ENCODE assay signal across 22 cellular contexts in genomic region chr4:80195441-80196139, GRCh38. TPM values are rescaled to one million over a fixed set of nuclear protein-coding genes. Genes with fewer than 3 reads are reported as not detected.
A peak's percentile ranks its signal among the peaks of the same experiment; 100 is the strongest.
DNase-seq lines count a peak whose midpoint lies in the region; ATAC-seq, FAIRE-seq and TF ChIP-seq lines count a peak whose summit lies in the region.
"Had no signal": no experiment of that assay in that cellular context is flagged by ENCODE, and none has a peak within 500 bp of the region (broad histone marks: within the 10 kb centered on the region; RNA-seq: fewer than 3 reads in every experiment).

No MANE protein-coding gene starts in this region.

- peak overlapping the region; percentile 85 for H3K4me3 Mint-ChIP-seq in neural crest cell

- H3K9me3 Mint-ChIP-seq in neural crest cell: no peaks in the 10 kb centered on the region

- 54 to 72% methylated on average over 2 of the region's 2 CpGs for WGBS in tibial nerve, 2 donors

- ATAC-seq in GM21526 (IDR thresholded peaks at IDR 0.05; ENCODE audit: low FRiP score, unreplicated experiment) (no peak), HG03280 (IDR thresholded peaks at IDR 0.05; ENCODE audit: unreplicated experiment) (no peak)
- ATAC-seq: activated CD4-positive, alpha-beta T cell treated with anti-CD3 and anti-CD28 coated beads for 36 hours; gastrocnemius medialis; left ventricle myocardium superior had no signal

- intact Hi-C loops in dorsolateral prefrontal cortex (cut with DNase I): no loop called here

- no peaks in the 10 kb centered on the region for H3K36me3 Mint-ChIP-seq in neural crest cell (ENCODE audit: low read depth)

- H3K4me1 ChIP-seq in tibial nerve: peaks cover 0 to 24% (median 5%) of the 10 kb centered on the region in 4 donors

- H3K27me3 ChIP-seq in dorsolateral prefrontal cortex: peaks cover 0 to 98% (median 41%) of the 10 kb centered on the region in 45 donors
- peaks cover 0 to 85% of the 10 kb centered on the region in 2 donors for H3K27me3 ChIP-seq in tibial nerve
- H3K27me3 ChIP-seq in H7 (ENCODE audit: control insufficient read depth, insufficient read depth, low read length): peaks cover 100% of the 10 kb centered on the region

- H3K4me3 ChIP-seq in dorsolateral prefrontal cortex (peak overlapping the region in 57 of 59 donors; percentile 41 to 80 (median 67)), tibial nerve (no peak overlapping the region), H7 (ENCODE audit: insufficient read depth, low read depth, low read length) (no peak overlapping the region)
- H3K4me3 ChIP-seq: gastrocnemius medialis, thyroid gland had no signal

- H3K9me3 ChIP-seq in tibial nerve: no peaks in the 10 kb centered on the region
- H3K9me3 ChIP-seq: gastrocnemius medialis, spleen, thyroid gland had no signal

- H3K27me3 Mint-ChIP-seq in neural crest cell (ENCODE audit: low read depth): peaks cover 98% of the 10 kb centered on the region

- no peaks in the 10 kb centered on the region for H3K36me3 ChIP-seq in tibial nerve
- H3K36me3 ChIP-seq in H7 (replicated peaks; ENCODE audit: control insufficient read depth, insufficient read depth, low read length): no peaks in the 10 kb centered on the region
- H3K36me3 ChIP-seq: gastrocnemius medialis, spleen, thyroid gland had no signal

- TF ChIP-seq EP300 in tibial nerve (IDR thresholded peaks at IDR 0.05): no peak

- no peak for TF ChIP-seq CTCF in dorsolateral prefrontal cortex (IDR thresholded peaks at IDR 0.05 in 54 of 56, conservative IDR thresholded peaks at IDR 0.05 in 2 of 56; ENCODE audit: low read depth in 1 of 56, partially characterized antibody in 56 of 56)
- no peak for TF ChIP-seq CTCF in neural crest cell (conservative IDR thresholded peaks at IDR 0.05)
- no peak for TF ChIP-seq CTCF in tibial nerve (IDR thresholded peaks at IDR 0.05)

- H3K4me1 Mint-ChIP-seq in neural crest cell: peaks cover 29% of the 10 kb centered on the region

- no peak overlapping the region for H3K27ac Mint-ChIP-seq in neural crest cell (ENCODE audit: unreplicated experiment)
- H3K27ac Mint-ChIP-seq: activated CD4-positive, alpha-beta T cell treated with anti-CD3 and anti-CD28 coated beads for 36 hours had no signal

- DNase-seq in GM19239 (ENCODE audit: insufficient read length, low spot score) (no peak), NCI-H69 (lab: John Stamatoyannopoulos, UW) (peak; percentile 8), dorsolateral prefrontal cortex (no peak), neural crest cell (ENCODE audit: low read depth, low spot score) (no peak), tibial nerve (ENCODE audit: low spot score in 2 of 2) (no peak), H7 (no peak)
- DNase-seq: activated CD4-positive, alpha-beta T cell treated with anti-CD3 and anti-CD28 coated beads for 36 hours; activated CD8-positive, alpha-beta memory T cell treated with anti-CD3 and anti-CD28 coated beads, Interleukin-2, amount 50 U/mL, for 48 hours; aorta; DMS153; gastrocnemius medialis; HCEC 1CT; left ventricle myocardium superior; NCI-H2029; SHP77 treated with DMSO at 0.1 percent for 48 hours; spleen; T-helper 9 cell; thyroid gland had no signal

- peak; percentile 23 for FAIRE-seq in GM19239 (lab: Jason Lieb, UNC)
- FAIRE-seq: colon had no signal

- H3K27ac ChIP-seq in dorsolateral prefrontal cortex (peak overlapping the region in 49 of 59 donors; percentile 49 to 96 (median 92)), tibial nerve (no peak overlapping the region)
- H3K27ac ChIP-seq: epithelial cell of prostate, gastrocnemius medialis, thyroid gland had no signal

- TF ChIP-seq POLR2A in tibial nerve (IDR thresholded peaks at IDR 0.05): no peak

RNA-seq across cellular contexts. Expression of gene PRDM8, which starts 1.7 kb away (rescaled TPM):
- 10 to 100 TPM; 24.7 to 79.2 (median 50.1) TPM for total RNA-seq in dorsolateral prefrontal cortex
- 2.6 and 2.9 TPM in 2 replicates for total RNA-seq in neural crest cell
- total RNA-seq in tibial nerve: 10 to 100 TPM in 2 of 4 donors, 1 to 10 TPM in 2; 3.5 to 12.6 (median 10.3) TPM
- total RNA-seq in H7 (2014; rRNA removed; shearing (Covaris generic)): 0.07 TPM in 1 of 2 replicates, not detected in the other

Comparison
In these comparisons a context has a peak if more than half of its experiments do, and no peak if none do; other contexts are left out.
1. H3K27ac ChIP-seq: peak in dorsolateral prefrontal cortex (49 of 59); none in tibial nerve (0 of 4).
2. H3K4me3 ChIP-seq: peak in dorsolateral prefrontal cortex (57 of 59); none in tibial nerve (0 of 4) and H7 (single experiment).